ENCODE assay signal across 21 cellular contexts in the genomic region with DNA sequence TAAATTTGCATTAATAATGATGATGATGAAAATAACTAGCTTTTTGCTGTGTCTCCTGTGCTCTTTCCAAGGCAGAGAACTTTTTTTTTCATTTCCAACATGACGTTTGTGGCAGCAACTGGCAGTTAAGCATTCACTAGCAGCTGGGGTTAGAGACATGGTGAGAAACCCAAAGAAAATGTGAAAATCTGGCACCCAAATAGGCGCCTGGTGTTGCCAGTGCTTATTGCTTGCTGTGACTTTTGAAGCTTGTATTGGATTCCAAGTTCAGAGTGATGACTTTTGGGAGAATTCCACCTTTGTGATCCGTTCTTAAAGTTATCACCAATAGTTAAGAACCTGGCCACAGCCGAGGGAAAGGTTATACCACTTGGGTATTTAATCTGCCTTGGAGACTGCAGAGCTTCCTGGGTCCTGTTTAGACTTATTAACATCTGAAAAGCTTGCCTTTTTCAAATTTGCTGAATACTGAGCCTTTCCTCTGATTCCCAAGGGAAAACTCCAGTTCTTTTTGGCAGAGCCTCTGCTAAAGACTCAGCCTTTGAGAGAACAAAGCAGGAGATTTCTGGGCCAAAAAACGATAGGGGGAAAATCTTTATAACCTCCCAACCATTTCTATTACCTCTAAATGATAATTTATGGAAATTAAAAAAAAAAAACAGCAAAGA.
DNase-seq lines count a peak whose midpoint lies in the region; ATAC-seq and TF ChIP-seq lines count a peak whose summit lies in the region.
"Had no signal": no experiment of that assay in that cellular context is flagged by ENCODE, and none has a peak within 500 bp of the region (broad histone marks: within the 10 kb centered on the region; RNA-seq: fewer than 3 reads in every experiment).

No MANE protein-coding gene starts in this region.

- WGBS in smooth muscle cell (ENCODE audit: low lambda C conversion rate), result 49% methylated on average over 5 of the region's 5 CpGs

- H3K79me2 ChIP-seq in smooth muscle cell (ENCODE audit: low read depth), result no peaks in the 10 kb centered on the region

- TF ChIP-seq CTCF in 22Rv1 (IDR thresholded peaks at IDR 0.05) (no peak), smooth muscle cell (IDR thresholded peaks at IDR 0.05; ENCODE audit: borderline replicate concordance, insufficient read depth, poor library complexity, severe bottlenecking) (no peak)

- no peak overlapping the region for H3K9ac ChIP-seq in smooth muscle cell (ENCODE audit: low read depth)

- H3K27ac ChIP-seq in 22Rv1 (peak overlapping the region; percentile 15; the same call in 1 of the 2 replicates), smooth muscle cell (ENCODE audit: low read depth) (no peak overlapping the region)
- H3K27ac ChIP-seq: cardiac muscle cell had no signal

- no peak for ATAC-seq in stimulated activated memory B cell treated with anti-CD40 and anti-IgM and Interleukin-4, amounts not matched to agents 10 μg/mL and 1 μg/mL and 100 μg/mL, for 72 hours
- no peak for ATAC-seq in GM21447 (IDR thresholded peaks at IDR 0.05; ENCODE audit: unreplicated experiment)
- ATAC-seq: CD8-positive, alpha-beta T cell had no signal

- H3K9me3 ChIP-seq in smooth muscle cell (replicated peaks; ENCODE audit: low read depth), result no peaks in the 10 kb centered on the region

- H3K27me3 ChIP-seq in smooth muscle cell (ENCODE audit: low read depth), result no peaks in the 10 kb centered on the region
- H3K27me3 ChIP-seq: cardiac muscle cell had no signal

- H3K9me3 Mint-ChIP-seq in stimulated activated memory B cell treated with anti-CD40 and anti-IgM and Interleukin-4, amounts not matched to agents 10 μg/mL and 1 μg/mL and 100 μg/mL, for 72 hours, result no peaks in the 10 kb centered on the region
- H3K9me3 Mint-ChIP-seq: activated CD4-positive, alpha-beta T cell treated with anti-CD3 and anti-CD28 coated beads, Interleukin-2, amount 10 ng/mL, durations not matched to agents 24 days and 14 days; CD8-positive, alpha-beta T cell; stimulated activated naive CD8-positive, alpha-beta T cell treated with anti-CD3 and anti-CD28 coated beads, Interleukin-15, Interleukin-2, amounts not matched to agents 100 ng/mL and 50 ng/mL, for 24 hours had no signal

- H3K4me2 ChIP-seq in smooth muscle cell, result no peak overlapping the region

- H3K36me3 ChIP-seq in smooth muscle cell (ENCODE audit: low read depth), result no peaks in the 10 kb centered on the region
- H3K36me3 ChIP-seq: cardiac muscle cell had no signal

- no peak overlapping the region for H2AFZ ChIP-seq in smooth muscle cell (ENCODE audit: low read depth)

- no peak overlapping the region for H3K4me3 Mint-ChIP-seq in stimulated activated memory B cell treated with anti-CD40 and anti-IgM and Interleukin-4, amounts not matched to agents 10 μg/mL and 1 μg/mL and 100 μg/mL, for 72 hours
- H3K4me3 Mint-ChIP-seq: activated CD4-positive, alpha-beta T cell treated with anti-CD3 and anti-CD28 coated beads, Interleukin-2, amount 10 ng/mL, durations not matched to agents 24 days and 14 days; CD8-positive, alpha-beta T cell; stimulated activated naive CD8-positive, alpha-beta T cell treated with anti-CD3 and anti-CD28 coated beads, Interleukin-15, Interleukin-2, amounts not matched to agents 100 ng/mL and 50 ng/mL, for 24 hours had no signal

- H3K4me1 Mint-ChIP-seq in stimulated activated memory B cell treated with anti-CD40 and anti-IgM and Interleukin-4, amounts not matched to agents 10 μg/mL and 1 μg/mL and 100 μg/mL, for 72 hours, result no peaks in the 10 kb centered on the region
- H3K4me1 Mint-ChIP-seq: activated CD4-positive, alpha-beta T cell treated with anti-CD3 and anti-CD28 coated beads, Interleukin-2, amount 10 ng/mL, durations not matched to agents 24 days and 14 days had no signal

- H3K27me3 Mint-ChIP-seq in stimulated activated memory B cell treated with anti-CD40 and anti-IgM and Interleukin-4, amounts not matched to agents 10 μg/mL and 1 μg/mL and 100 μg/mL, for 72 hours, result no peaks in the 10 kb centered on the region
- H3K27me3 Mint-ChIP-seq: activated CD4-positive, alpha-beta T cell treated with anti-CD3 and anti-CD28 coated beads, Interleukin-2, amount 10 ng/mL, durations not matched to agents 24 days and 14 days; progenitor cell of endocrine pancreas; stimulated activated naive CD8-positive, alpha-beta T cell treated with anti-CD3 and anti-CD28 coated beads, Interleukin-15, Interleukin-2, amounts not matched to agents 100 ng/mL and 50 ng/mL, for 24 hours had no signal

- H3K4me3 ChIP-seq in smooth muscle cell, result no peak overlapping the region
- H3K4me3 ChIP-seq: cardiac muscle cell had no signal

- no peaks in the 10 kb centered on the region for H3K36me3 Mint-ChIP-seq in stimulated activated memory B cell treated with anti-CD40 and anti-IgM and Interleukin-4, amounts not matched to agents 10 μg/mL and 1 μg/mL and 100 μg/mL, for 72 hours
- H3K36me3 Mint-ChIP-seq: CD8-positive, alpha-beta T cell had no signal

- H4K20me1 ChIP-seq in smooth muscle cell (ENCODE audit: low read depth), result no peaks in the 10 kb centered on the region

- DNase-seq in LHCN-M2 (ENCODE audit: low read depth) (peak; percentile 58), cerebellar cortex (ENCODE audit: low spot score) (peak; percentile 4), midbrain (lab: John Stamatoyannopoulos, UW) (peak; percentile 17), smooth muscle cell (lab: John Stamatoyannopoulos, UW; ENCODE audit: unreplicated experiment) (no peak), NCI-H524 treated with DMSO at 0.1 percent for 48 hours (lab: John Stamatoyannopoulos, UW) (no peak)
- DNase-seq: ACHN; activated CD4-positive, alpha-beta T cell treated with anti-CD3 and anti-CD28 coated beads, Interleukin-2, amount 10 ng/mL, durations not matched to agents 24 days and 14 days; activated naive CD4-positive, alpha-beta T cell treated with anti-CD3 and anti-CD28 coated beads, Interleukin-2, amount 50 U/mL, for 16 hours; CD8-positive, alpha-beta T cell; effector CD4-positive, alpha-beta T cell; EL; foreskin fibroblast; KBM-7; NCI-H1105; T1000 had no signal

- no peaks in the 10 kb centered on the region for H3F3A ChIP-seq in smooth muscle cell (ENCODE audit: low read depth)

- H3K27ac Mint-ChIP-seq in stimulated activated memory B cell treated with anti-CD40 and anti-IgM and Interleukin-4, amounts not matched to agents 10 μg/mL and 1 μg/mL and 100 μg/mL, for 72 hours, result no peak overlapping the region
- H3K27ac Mint-ChIP-seq: activated CD4-positive, alpha-beta T cell treated with anti-CD3 and anti-CD28 coated beads, Interleukin-2, amount 10 ng/mL, durations not matched to agents 24 days and 14 days; CD8-positive, alpha-beta T cell; progenitor cell of endocrine pancreas; stimulated activated naive CD8-positive, alpha-beta T cell treated with anti-CD3 and anti-CD28 coated beads, Interleukin-15, Interleukin-2, amounts not matched to agents 100 ng/mL and 50 ng/mL, for 24 hours had no signal

- H3K4me1 ChIP-seq in smooth muscle cell (ENCODE audit: low read depth), result no peaks in the 10 kb centered on the region

Comparison
In these comparisons a context has a peak if more than half of its experiments do, and no peak if none do; other contexts are left out.
1. DNase-seq: peak in LHCN-M2 (single experiment), cerebellar cortex (single experiment) and midbrain (single experiment); none in smooth muscle cell (single experiment) and NCI-H524 treated with DMSO at 0.1 percent for 48 hours (single experiment).